17 cellular contexts compared by ENCODE assay signal in genomic region chr13:95073826-95074345, GRCh38.
"Had no signal": no experiment of that assay in that cellular context is flagged by ENCODE, and none has a peak within 500 bp of the region (broad histone marks: within the 10 kb centered on the region; RNA-seq: fewer than 3 reads in every experiment).

No MANE protein-coding gene starts in this region.

- DNase-seq: activated CD4-positive, alpha-beta T cell treated with anti-CD3 and anti-CD28 coated beads, Interleukin-2, amount 50 U/mL, for 48 hours; activated naive CD4-positive, alpha-beta T cell treated with anti-CD3 and anti-CD28 coated beads for 36 hours; activated naive CD8-positive, alpha-beta T cell treated with anti-CD3 and anti-CD28 coated beads, Interleukin-2, amount 50 U/mL, for 24 hours; body of pancreas; central memory CD4-positive, alpha-beta T cell; colonic mucosa; foreskin melanocyte; kidney glomerular epithelial cell; left ventricle myocardium superior; occipital lobe; right cardiac atrium; small intestine; stimulated activated CD4-positive, alpha-beta T cell treated with anti-CD3 and anti-CD28 coated beads, Interleukin-4, amount 100 ng/mL, for 24 hours; stimulated activated naive CD4-positive, alpha-beta T cell; WERI-Rb-1 had no signal

- H3K27ac ChIP-seq: body of pancreas, colonic mucosa, prostate gland, tibial nerve, WERI-Rb-1 had no signal

- H3K4me1 ChIP-seq: body of pancreas, colonic mucosa, prostate gland, tibial nerve had no signal

- H3K9me3 ChIP-seq: body of pancreas, colonic mucosa, prostate gland, tibial nerve had no signal

- H3K4me3 ChIP-seq: body of pancreas, colonic mucosa, prostate gland, tibial nerve had no signal

- H3K27me3 ChIP-seq: body of pancreas, colonic mucosa, tibial nerve had no signal

- H3K36me3 ChIP-seq: colonic mucosa, prostate gland, tibial nerve had no signal
